ENCODE assay signal across 19 cellular contexts in the genomic region with DNA sequence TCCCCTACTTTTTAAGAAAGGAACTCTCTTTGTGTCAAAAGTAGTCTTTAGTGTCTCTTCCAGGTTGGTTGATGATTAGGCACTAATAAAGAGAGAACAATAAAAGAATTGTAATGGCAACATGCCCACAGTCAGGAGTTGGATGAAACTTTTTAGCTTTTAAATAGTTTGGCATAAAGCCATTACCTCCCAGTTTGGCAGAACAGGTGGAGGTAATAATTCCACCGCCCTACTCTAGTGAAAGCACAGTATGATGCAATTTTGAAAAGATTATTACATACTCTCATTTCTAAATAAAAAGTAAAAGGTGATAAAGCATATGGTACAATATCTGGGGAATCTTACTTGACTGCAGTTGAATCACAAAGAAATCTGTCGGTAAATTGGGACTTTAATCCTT.
DNase-seq lines count a peak whose midpoint lies in the region; ATAC-seq and TF ChIP-seq lines count a peak whose summit lies in the region.
"Had no signal": no experiment of that assay in that cellular context is flagged by ENCODE, and none has a peak within 500 bp of the region (broad histone marks: within the 10 kb centered on the region; RNA-seq: fewer than 3 reads in every experiment).

No MANE protein-coding gene starts in this region.

- H3K9me3 ChIP-seq in body of pancreas = no peaks in the 10 kb centered on the region
- H3K9me3 ChIP-seq: BLaER1, HAP-1 had no signal

- H3K4me1 Mint-ChIP-seq in Calu3 (ENCODE audit: low read depth, unreplicated experiment) = peaks cover 20% of the 10 kb centered on the region
- H3K4me1 Mint-ChIP-seq in stimulated activated naive CD8-positive, alpha-beta T cell treated with anti-CD3 and anti-CD28 coated beads, Interleukin-15, amount 100 ng/mL, for 72 hours = no peaks in the 10 kb centered on the region

- H3K36me3 ChIP-seq in body of pancreas (replicated peaks in 1 of 2; ENCODE audit: insufficient read depth in 1 of 2, low read depth in 2 of 2) = no peaks in the 10 kb centered on the region
- H3K36me3 ChIP-seq: BLaER1, HAP-1 had no signal

- ATAC-seq in body of pancreas = peak; percentile 53
- ATAC-seq in esophagus mucosa = peak; percentile 31
- no peak for ATAC-seq in stimulated activated naive CD8-positive, alpha-beta T cell treated with anti-CD3 and anti-CD28 coated beads, Interleukin-15, amount 100 ng/mL, for 72 hours
- ATAC-seq: GM12878, HepG2 had no signal

- DNase-seq in Calu3 = no peak
- no peak for DNase-seq in body of pancreas
- no peak for DNase-seq in MV-4-11 (lab: John Stamatoyannopoulos, UW)
- no peak for DNase-seq in HK-2 (ENCODE audit: unreplicated experiment)
- no peak for DNase-seq in DMS79 (lab: John Stamatoyannopoulos, UW)
- DNase-seq in stimulated activated naive CD8-positive, alpha-beta T cell treated with anti-CD3 and anti-CD28 coated beads, Interleukin-15, amount 100 ng/mL, for 72 hours = no peak
- DNase-seq: 8988T; CD4-positive, alpha-beta memory T cell; DND-41; EL had no signal

- H3K9me3 Mint-ChIP-seq in Calu3 (ENCODE audit: low read depth, unreplicated experiment) = peaks cover 2% of the 10 kb centered on the region
- peaks cover under 1 to 4% of the 10 kb centered on the region in 2 donors for H3K9me3 Mint-ChIP-seq in stimulated activated naive CD8-positive, alpha-beta T cell treated with anti-CD3 and anti-CD28 coated beads, Interleukin-15, amount 100 ng/mL, for 72 hours
- H3K9me3 Mint-ChIP-seq: CD4-positive, alpha-beta memory T cell; IgD-negative memory B cell had no signal

- no peak overlapping the region for H3K4me3 ChIP-seq in body of pancreas
- H3K4me3 ChIP-seq: BLaER1, GM12878, HAP-1 had no signal

- intact Hi-C loops in Calu3 (cut with micrococcal nuclease; ENCODE audit: unreplicated experiment) = no loop called here
- intact Hi-C loops in body of pancreas (cut with DNase I) = no loop called here

- H3K27ac Mint-ChIP-seq in Calu3 (ENCODE audit: unreplicated experiment) = peak overlapping the region; percentile 30
- H3K27ac Mint-ChIP-seq in stimulated activated naive CD8-positive, alpha-beta T cell treated with anti-CD3 and anti-CD28 coated beads, Interleukin-15, amount 100 ng/mL, for 72 hours = peak overlapping the region in 1 of 2 donors; percentile 28
- H3K27ac Mint-ChIP-seq: CD14-positive monocyte; CD4-positive, alpha-beta memory T cell; IgD-negative memory B cell had no signal

- no peaks in the 10 kb centered on the region for H3K27me3 Mint-ChIP-seq in Calu3 (ENCODE audit: unreplicated experiment)
- no peaks in the 10 kb centered on the region for H3K27me3 Mint-ChIP-seq in stimulated activated naive CD8-positive, alpha-beta T cell treated with anti-CD3 and anti-CD28 coated beads, Interleukin-15, amount 100 ng/mL, for 72 hours
- H3K27me3 Mint-ChIP-seq: CD4-positive, alpha-beta memory T cell had no signal

- no peaks in the 10 kb centered on the region for H3K27me3 ChIP-seq in body of pancreas
- H3K27me3 ChIP-seq: BLaER1 had no signal

- no peak for TF ChIP-seq CTCF in Calu3 (IDR thresholded peaks at IDR 0.05; ENCODE audit: unreplicated experiment)
- no peak for TF ChIP-seq CTCF in body of pancreas (IDR thresholded peaks at IDR 0.05)

- CTCF ChIA-PET in Calu3 (lab: Charles Lee) = interaction anchor here (0.5 kb wide), 1 partner anchor 878 kb away, joined by 6 read pairs; no protein-coding TSS in a partner anchor

- no peak for TF ChIP-seq POLR2A in body of pancreas (IDR thresholded peaks at IDR 0.05)

- TF ChIP-seq EP300 in Ishikawa (IDR thresholded peaks at IDR 0.05; ENCODE audit: borderline replicate concordance) = peak; percentile 12; the same call in 1 of the 2 replicates

- peak overlapping the region in 2 of 4 donors; percentile 21 to 47 for H3K27ac ChIP-seq in body of pancreas
- H3K27ac ChIP-seq: BLaER1, HL-60 had no signal

- peaks cover 5% of the 10 kb centered on the region for H3K36me3 Mint-ChIP-seq in Calu3 (ENCODE audit: insufficient read depth, unreplicated experiment)
- H3K36me3 Mint-ChIP-seq: CD14-positive monocyte; CD4-positive, alpha-beta memory T cell; IgD-negative memory B cell had no signal

- 47 to 51% methylated on average over 2 of the region's 2 CpGs for WGBS in body of pancreas, 2 donors

- no TSS peak for BruUV-seq in Calu3 (replicated peaks; lab: Mats Ljungman, UMichigan)

- no peak overlapping the region for H3K4me3 Mint-ChIP-seq in Calu3 (ENCODE audit: low read depth, unreplicated experiment)
- H3K4me3 Mint-ChIP-seq in stimulated activated naive CD8-positive, alpha-beta T cell treated with anti-CD3 and anti-CD28 coated beads, Interleukin-15, amount 100 ng/mL, for 72 hours = no peak overlapping the region
- H3K4me3 Mint-ChIP-seq: CD14-positive monocyte; CD4-positive, alpha-beta memory T cell; IgD-negative memory B cell had no signal

- no peaks in the 10 kb centered on the region for H3K4me1 ChIP-seq in body of pancreas
- H3K4me1 ChIP-seq: HAP-1 had no signal

- TF ChIP-seq RAD21 in Ishikawa (IDR thresholded peaks at IDR 0.05; ENCODE audit: low read depth) = no peak

TF ChIP-seq in Ishikawa, 13 proteins besides CTCF, POLR2A, EP300 and RAD21:
- TF ChIP-seq NFIC (IDR thresholded peaks at IDR 0.05) (peak; percentile 76), FOXM1 (IDR thresholded peaks at IDR 0.05; ENCODE audit: borderline replicate concordance, low read depth) (no peak), CEBPB (IDR thresholded peaks at IDR 0.05) (peak; percentile 79), TEAD4 (IDR thresholded peaks at IDR 0.05) (0 out of 2 replicates have a peak, but pooled peaks have one; percentile 20), TCF12 (IDR thresholded peaks at IDR 0.05; ENCODE audit: low read depth) (peak; percentile 28; the same call in 1 of the 2 replicates)
TF ChIP-seq in Ishikawa: peak in this region for 4.
